Comparison of ENCODE assay signal across 20 cellular contexts in genomic region chr5:170449232-170449631, GRCh38. TPM values are rescaled to one million over a fixed set of nuclear protein-coding genes. Genes with fewer than 3 reads are reported as not detected.
DNase-seq lines count a peak whose midpoint lies in the region; ATAC-seq and TF ChIP-seq lines count a peak whose summit lies in the region.
"Had no signal": no experiment of that assay in that cellular context is flagged by ENCODE, and none has a peak within 500 bp of the region (broad histone marks: within the 10 kb centered on the region; RNA-seq: fewer than 3 reads in every experiment).

No MANE protein-coding gene starts in this region.

- H3K27me3 ChIP-seq in osteoblast (ENCODE audit: insufficient read depth, low read length) (peaks cover 2% of the 10 kb centered on the region), right lobe of liver (no peaks in the 10 kb centered on the region)
- H3K27me3 ChIP-seq: BLaER1 treated with 17β-estradiol and CSF1 and Interleukin-3, amounts not matched to agents 10 nM and 100 nM had no signal

- intact Hi-C loops in right lobe of liver (cut with DNase I): no loop called here

- no peak overlapping the region for H3K4me2 ChIP-seq in osteoblast (ENCODE audit: insufficient read depth, low read length)
- H3K4me2 ChIP-seq: A549; BLaER1 treated with 17β-estradiol and CSF1 and Interleukin-3, amounts not matched to agents 10 nM and 100 nM had no signal

- 55% methylated on average over 2 of the region's 2 CpGs for WGBS in right lobe of liver (ENCODE audit: insufficient coverage, low coverage, low lambda C conversion rate, missing lambda C conversion rate)

- TF ChIP-seq CTCF in osteoblast (IDR thresholded peaks at IDR 0.05; ENCODE audit: extremely low read depth, low read depth, low read length) (no peak), type B pancreatic cell (conservative IDR thresholded peaks at IDR 0.05) (no peak), right lobe of liver (IDR thresholded peaks at IDR 0.05) (no peak)

- CTCF ChIA-PET in activated CD8-positive, alpha-beta memory T cell treated with anti-CD3 and anti-CD28 coated beads, Interleukin-2, amount 10 ng/mL, durations not matched to agents 7 days and 5 days (lab: Charles Lee): no interaction called here

- no peaks in the 10 kb centered on the region for H3K9me3 ChIP-seq in osteoblast (ENCODE audit: low read depth, low read length)
- H3K9me3 ChIP-seq in right lobe of liver: no peaks in the 10 kb centered on the region
- H3K9me3 ChIP-seq: Caco-2 had no signal

- peak; percentile 11 for DNase-seq in activated CD8-positive, alpha-beta memory T cell treated with anti-CD3 and anti-CD28 coated beads, Interleukin-2, amount 10 ng/mL, durations not matched to agents 7 days and 5 days
- DNase-seq in activated CD8-positive, alpha-beta memory T cell treated with anti-CD3 and anti-CD28 coated beads, Interleukin-2, amount 50 U/mL, for 4 hours: no peak
- DNase-seq in osteoblast (ENCODE audit: insufficient read length, low spot score, missing footprints) (peak; percentile 32), type B pancreatic cell (ENCODE audit: extremely low spot score, unreplicated experiment) (peak; percentile 29), right lobe of liver (no peak), NCI-H774 (lab: John Stamatoyannopoulos, UW) (no peak)
- DNase-seq in stimulated activated effector memory CD8-positive, alpha-beta T cell treated with anti-CD3 and anti-CD28 coated beads, Interleukin-12 subunit alpha, Interleukin-12 subunit beta, amount 100 ng/mL, for 72 hours (ENCODE audit: low spot score in 2 of 2): no peak
- DNase-seq: AML-193; Caco-2; Calu3; CD4-positive, alpha-beta T cell; DMS79 treated with DMSO at 0.1 percent for 48 hours; GF-D8 had no signal

- no peaks in the 10 kb centered on the region for H4K20me1 ChIP-seq in osteoblast (ENCODE audit: insufficient read depth, low read length)
- H4K20me1 ChIP-seq: BLaER1 treated with 17β-estradiol and CSF1 and Interleukin-3, amounts not matched to agents 10 nM and 100 nM had no signal

- no peak for TF ChIP-seq POLR2A in right lobe of liver (IDR thresholded peaks at IDR 0.05)

- H3K4me1 Mint-ChIP-seq in activated CD8-positive, alpha-beta memory T cell treated with anti-CD3 and anti-CD28 coated beads, Interleukin-2, amount 10 ng/mL, durations not matched to agents 7 days and 5 days: no peaks in the 10 kb centered on the region
- no peaks in the 10 kb centered on the region for H3K4me1 Mint-ChIP-seq in type B pancreatic cell (ENCODE audit: unreplicated experiment)
- peaks cover 5% of the 10 kb centered on the region for H3K4me1 Mint-ChIP-seq in stimulated activated effector memory CD8-positive, alpha-beta T cell treated with anti-CD3 and anti-CD28 coated beads, Interleukin-12 subunit alpha, Interleukin-12 subunit beta, amount 100 ng/mL, for 72 hours
- H3K4me1 Mint-ChIP-seq: B cell had no signal

- H3K79me2 ChIP-seq in osteoblast (ENCODE audit: insufficient read depth, low read length): no peaks in the 10 kb centered on the region

- H3K36me3 Mint-ChIP-seq in activated CD8-positive, alpha-beta memory T cell treated with anti-CD3 and anti-CD28 coated beads, Interleukin-2, amount 10 ng/mL, durations not matched to agents 7 days and 5 days: no peaks in the 10 kb centered on the region
- H3K36me3 Mint-ChIP-seq in type B pancreatic cell: peaks cover 4% of the 10 kb centered on the region
- no peaks in the 10 kb centered on the region for H3K36me3 Mint-ChIP-seq in stimulated activated effector memory CD8-positive, alpha-beta T cell treated with anti-CD3 and anti-CD28 coated beads, Interleukin-12 subunit alpha, Interleukin-12 subunit beta, amount 100 ng/mL, for 72 hours
- H3K36me3 Mint-ChIP-seq: CD8-positive, alpha-beta T cell had no signal

- no peak overlapping the region for H2AFZ ChIP-seq in osteoblast (ENCODE audit: low read length)

- no peaks in the 10 kb centered on the region for H3K36me3 ChIP-seq in osteoblast (ENCODE audit: insufficient read depth, low read length)
- H3K36me3 ChIP-seq in right lobe of liver: no peaks in the 10 kb centered on the region
- H3K36me3 ChIP-seq: BLaER1 treated with 17β-estradiol and CSF1 and Interleukin-3, amounts not matched to agents 10 nM and 100 nM had no signal

- peaks cover 13% of the 10 kb centered on the region for H3K27me3 Mint-ChIP-seq in activated CD8-positive, alpha-beta memory T cell treated with anti-CD3 and anti-CD28 coated beads, Interleukin-2, amount 10 ng/mL, durations not matched to agents 7 days and 5 days
- H3K27me3 Mint-ChIP-seq in type B pancreatic cell: peaks cover 20% of the 10 kb centered on the region

- H3K27ac Mint-ChIP-seq in activated CD8-positive, alpha-beta memory T cell treated with anti-CD3 and anti-CD28 coated beads, Interleukin-2, amount 10 ng/mL, durations not matched to agents 7 days and 5 days: no peak overlapping the region
- H3K27ac Mint-ChIP-seq in type B pancreatic cell: no peak overlapping the region
- H3K27ac Mint-ChIP-seq in stimulated activated effector memory CD8-positive, alpha-beta T cell treated with anti-CD3 and anti-CD28 coated beads, Interleukin-12 subunit alpha, Interleukin-12 subunit beta, amount 100 ng/mL, for 72 hours: no peak overlapping the region
- H3K27ac Mint-ChIP-seq: B cell; CD4-positive, alpha-beta T cell; CD8-positive, alpha-beta T cell had no signal

- no peaks in the 10 kb centered on the region for H3K9me3 Mint-ChIP-seq in activated CD8-positive, alpha-beta memory T cell treated with anti-CD3 and anti-CD28 coated beads, Interleukin-2, amount 10 ng/mL, durations not matched to agents 7 days and 5 days (ENCODE audit: low read depth)
- H3K9me3 Mint-ChIP-seq in type B pancreatic cell: peaks cover 10% of the 10 kb centered on the region
- no peaks in the 10 kb centered on the region for H3K9me3 Mint-ChIP-seq in stimulated activated effector memory CD8-positive, alpha-beta T cell treated with anti-CD3 and anti-CD28 coated beads, Interleukin-12 subunit alpha, Interleukin-12 subunit beta, amount 100 ng/mL, for 72 hours

- no peak overlapping the region for H3K4me3 ChIP-seq in osteoblast (ENCODE audit: insufficient read depth, low read length)
- H3K4me3 ChIP-seq in right lobe of liver: no peak overlapping the region
- H3K4me3 ChIP-seq: A549; BLaER1 treated with 17β-estradiol and CSF1 and Interleukin-3, amounts not matched to agents 10 nM and 100 nM had no signal

- no peak for ATAC-seq in activated CD8-positive, alpha-beta memory T cell treated with anti-CD3 and anti-CD28 coated beads, Interleukin-2, amount 10 ng/mL, durations not matched to agents 7 days and 5 days
- no peak for ATAC-seq in right lobe of liver
- no peak for ATAC-seq in stimulated activated effector memory CD8-positive, alpha-beta T cell treated with anti-CD3 and anti-CD28 coated beads, Interleukin-12 subunit alpha, Interleukin-12 subunit beta, amount 100 ng/mL, for 72 hours
- ATAC-seq: A549; CD8-positive, alpha-beta T cell had no signal

- peaks cover 3% of the 10 kb centered on the region for H3K4me1 ChIP-seq in osteoblast (ENCODE audit: insufficient read depth, low read length)
- H3K4me1 ChIP-seq in right lobe of liver: no peaks in the 10 kb centered on the region
- H3K4me1 ChIP-seq: Caco-2 had no signal

- no peak overlapping the region for H3K4me3 Mint-ChIP-seq in activated CD8-positive, alpha-beta memory T cell treated with anti-CD3 and anti-CD28 coated beads, Interleukin-2, amount 10 ng/mL, durations not matched to agents 7 days and 5 days
- no peak overlapping the region for H3K4me3 Mint-ChIP-seq in type B pancreatic cell
- no peak overlapping the region for H3K4me3 Mint-ChIP-seq in stimulated activated effector memory CD8-positive, alpha-beta T cell treated with anti-CD3 and anti-CD28 coated beads, Interleukin-12 subunit alpha, Interleukin-12 subunit beta, amount 100 ng/mL, for 72 hours
- H3K4me3 Mint-ChIP-seq: B cell; CD4-positive, alpha-beta T cell; CD8-positive, alpha-beta T cell had no signal

- H3K27ac ChIP-seq in osteoblast (ENCODE audit: low read depth, low read length) (no peak overlapping the region), right lobe of liver (no peak overlapping the region)
- H3K27ac ChIP-seq: 22Rv1; A549; BLaER1 treated with 17β-estradiol and CSF1 and Interleukin-3, amounts not matched to agents 10 nM and 100 nM; C4-2B had no signal

RNA-seq across cellular contexts. Expression of gene KCNIP1, which starts 54.6 kb away (rescaled TPM):
- not detected for total RNA-seq in activated CD8-positive, alpha-beta memory T cell treated with anti-CD3 and anti-CD28 coated beads, Interleukin-2, amount 10 ng/mL, durations not matched to agents 7 days and 5 days
- total RNA-seq in osteoblast (not detected in 2 replicates), type B pancreatic cell (ENCODE audit: low replicate concordance) (1.2 and 5.3 TPM in 2 replicates), right lobe of liver (under 1 TPM in 1 of 6 experiments, not detected in 5; 0.56 TPM)
- total RNA-seq: A172; B cell; Caco-2; Calu3; CD4-positive, alpha-beta T cell; CD8-positive, alpha-beta T cell had no signal

Comparison
In these comparisons a context has a peak if more than half of its experiments do, and no peak if none do; other contexts are left out.
1. DNase-seq: peak in activated CD8-positive, alpha-beta memory T cell treated with anti-CD3 and anti-CD28 coated beads, Interleukin-2, amount 10 ng/mL, durations not matched to agents 7 days and 5 days (single experiment), osteoblast (single experiment) and type B pancreatic cell (single experiment); none in activated CD8-positive, alpha-beta memory T cell treated with anti-CD3 and anti-CD28 coated beads, Interleukin-2, amount 50 U/mL, for 4 hours (single experiment), right lobe of liver (0 of 3), stimulated activated effector memory CD8-positive, alpha-beta T cell treated with anti-CD3 and anti-CD28 coated beads, Interleukin-12 subunit alpha, Interleukin-12 subunit beta, amount 100 ng/mL, for 72 hours (0 of 2) and NCI-H774 (single experiment).